1 cellular context compared by ENCODE assay signal in genomic region chr12:19273482-19274330, GRCh38.
TF ChIP-seq lines count a peak whose summit lies in the region.

No MANE protein-coding gene starts in this region.

TF ChIP-seq in SK-N-SH, 30 proteins besides CTCF, POLR2A, EP300 and RAD21 (continued from another document):
- TF ChIP-seq REST (IDR thresholded peaks at IDR 0.05; ENCODE audit: low read depth, low read length) (peak; percentile 15; the same call in 1 of the 2 replicates), IRF3 (IDR thresholded peaks at IDR 0.05; ENCODE audit: low read depth, low read length) (no peak), TEAD4 (IDR thresholded peaks at IDR 0.05; ENCODE audit: borderline replicate concordance, insufficient read depth) (peak; percentile 92), FOSL2 (IDR thresholded peaks at IDR 0.05; ENCODE audit: borderline replicate concordance, low read depth) (peak; percentile 93), NFIC (IDR thresholded peaks at IDR 0.05; ENCODE audit: borderline replicate concordance) (peak; percentile 99), ELF1 (IDR thresholded peaks at IDR 0.05) (peak; percentile 54; the same call in 1 of the 2 replicates), CHD2 (IDR thresholded peaks at IDR 0.05; ENCODE audit: low read length, partially characterized antibody) (no peak), MEF2A (IDR thresholded peaks at IDR 0.05; ENCODE audit: borderline replicate concordance, low read depth) (peak; percentile 72; the same call in 1 of the 2 replicates), NRF1 (IDR thresholded peaks at IDR 0.05; ENCODE audit: low read depth, low read length) (no peak), RXRA (IDR thresholded peaks at IDR 0.05; ENCODE audit: borderline replicate concordance, low read depth) (peak; percentile 88; the same call in 1 of the 2 replicates)
TF ChIP-seq in SK-N-SH: peak in this region for 17.
